1 cellular context compared by ENCODE assay signal in the genomic region with DNA sequence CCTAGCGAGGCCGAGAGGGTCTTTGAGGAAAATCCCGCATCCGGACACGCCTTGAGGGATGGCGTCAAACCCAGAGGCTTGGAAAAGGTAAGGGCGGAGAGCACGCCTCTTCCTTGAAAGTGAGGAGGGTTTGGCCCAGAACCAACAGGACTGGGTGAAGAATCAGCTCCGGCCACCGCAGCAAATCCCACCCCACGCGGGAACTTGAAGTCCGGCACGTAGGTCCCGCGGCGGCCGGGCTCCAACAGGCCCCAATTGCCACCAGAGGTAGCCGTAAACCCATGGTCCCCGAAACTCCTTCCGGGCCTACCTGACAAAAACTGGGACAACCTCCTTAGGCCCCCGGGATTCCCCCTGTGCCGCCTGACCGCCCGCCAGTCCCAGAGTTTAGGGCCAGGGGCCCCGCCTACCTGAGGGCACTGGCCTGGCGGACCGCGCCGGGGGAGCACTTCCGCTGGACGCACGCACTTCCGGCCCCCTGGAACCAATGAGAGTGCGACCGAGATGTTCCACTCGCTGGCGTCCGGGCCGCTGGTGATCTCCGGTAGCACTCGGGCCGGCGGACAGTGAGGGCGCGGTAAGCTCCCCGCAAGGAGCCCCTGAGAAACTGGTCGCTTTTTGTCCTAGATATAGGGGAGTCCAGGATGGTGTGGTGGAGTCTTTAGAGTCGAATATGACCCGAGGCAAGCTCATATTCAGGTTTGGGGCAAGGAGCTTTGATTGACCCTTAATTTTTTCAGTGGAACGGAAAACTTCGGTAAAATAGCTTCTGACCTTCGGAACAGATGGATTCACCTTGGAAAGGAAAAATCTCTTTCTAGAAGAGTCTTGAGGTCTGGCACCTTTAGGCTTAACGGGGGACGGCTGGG.
TF ChIP-seq lines count a peak whose summit lies in the region.

LZIC (minus strand) TSS at position 453 of the 869 bp plus-strand sequence. CDS start 6,772 bp downstream, outside the sequence.
NMNAT1 (plus strand) TSS at position 537 of the 869 bp plus-strand sequence. CDS start 28,599 bp downstream, outside the sequence.

TF ChIP-seq in HepG2, 621 proteins besides CTCF, POLR2A, EP300 and RAD21 (continued from another document and continues in another):
- TF ChIP-seq SRSF4 (IDR thresholded peaks at IDR 0.05; ENCODE audit: low read depth, low read length, poor library complexity, severe bottlenecking): no peak
- TF ChIP-seq ZNF335 (CRISPR knock-in tag; IDR thresholded peaks at IDR 0.05): peak; percentile 87
- peak; percentile 75; the same call in 1 of the 2 replicates for TF ChIP-seq ZNF33A (CRISPR knock-in tag; IDR thresholded peaks at IDR 0.05; ENCODE audit: borderline replicate concordance)
- no peak for TF ChIP-seq ZNF207 (IDR thresholded peaks at IDR 0.05; ENCODE audit: borderline replicate concordance)
- peak; percentile 60; the same call in 1 of the 2 replicates for TF ChIP-seq ZNF550 (CRISPR knock-in tag; IDR thresholded peaks at IDR 0.05; ENCODE audit: borderline replicate concordance)
- TF ChIP-seq, protein P1, sequence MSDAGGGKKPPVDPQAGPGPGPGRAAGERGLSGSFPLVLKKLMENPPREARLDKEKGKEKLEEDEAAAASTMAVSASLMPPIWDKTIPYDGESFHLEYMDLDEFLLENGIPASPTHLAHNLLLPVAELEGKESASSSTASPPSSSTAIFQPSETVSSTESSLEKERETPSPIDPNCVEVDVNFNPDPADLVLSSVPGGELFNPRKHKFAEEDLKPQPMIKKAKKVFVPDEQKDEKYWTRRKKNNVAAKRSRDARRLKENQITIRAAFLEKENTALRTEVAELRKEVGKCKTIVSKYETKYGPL (CRISPR knock-in tag; IDR thresholded peaks at IDR 0.05): no peak
- no peak for TF ChIP-seq ZNF367 (CRISPR knock-in tag; IDR thresholded peaks at IDR 0.05; ENCODE audit: borderline replicate concordance)
- no peak for TF ChIP-seq ZNF333 (CRISPR knock-in tag; IDR thresholded peaks at IDR 0.05; ENCODE audit: borderline replicate concordance)
- TF ChIP-seq TOE1 (CRISPR knock-in tag; IDR thresholded peaks at IDR 0.05): peak; percentile 91
- peak; percentile 95 for TF ChIP-seq PHF8 (CRISPR knock-in tag; IDR thresholded peaks at IDR 0.05)
- TF ChIP-seq RBAK (CRISPR knock-in tag; IDR thresholded peaks at IDR 0.05): no peak
- TF ChIP-seq ZNF230 (CRISPR knock-in tag; IDR thresholded peaks at IDR 0.05): peak; percentile 64; the same call in 1 of the 2 replicates
- no peak for TF ChIP-seq ZNF547 (CRISPR knock-in tag; IDR thresholded peaks at IDR 0.05)
- TF ChIP-seq ZSCAN20 (CRISPR knock-in tag; IDR thresholded peaks at IDR 0.05; ENCODE audit: borderline replicate concordance): peak; percentile 37; the same call in 1 of the 2 replicates
- TF ChIP-seq, protein P2, sequence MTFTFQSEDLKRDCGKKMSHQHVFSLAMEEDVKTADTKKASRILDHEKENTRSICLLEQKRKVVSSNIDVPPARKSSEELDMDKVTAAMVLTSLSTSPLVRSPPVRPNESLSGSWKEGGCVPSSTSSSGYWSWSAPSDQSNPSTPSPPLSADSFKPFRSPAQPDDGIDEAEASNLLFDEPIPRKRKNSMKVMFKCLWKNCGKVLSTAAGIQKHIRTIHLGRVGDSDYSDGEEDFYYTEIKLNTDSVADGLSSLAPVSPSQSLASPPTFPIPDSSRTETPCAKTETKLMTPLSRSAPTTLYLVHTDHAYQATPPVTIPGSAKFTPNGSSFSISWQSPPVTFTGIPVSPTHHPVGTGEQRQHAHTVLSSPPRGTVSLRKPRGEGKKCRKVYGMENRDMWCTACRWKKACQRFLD (CRISPR knock-in tag; IDR thresholded peaks at IDR 0.05; ENCODE audit: borderline replicate concordance): peak; percentile 86; the same call in 1 of the 2 replicates
- TF ChIP-seq KAT7 (CRISPR knock-in tag; IDR thresholded peaks at IDR 0.05; ENCODE audit: borderline replicate concordance): peak; percentile 96; the same call in 1 of the 2 replicates
- peak; percentile 73 for TF ChIP-seq MIXL1 (CRISPR knock-in tag; IDR thresholded peaks at IDR 0.05)
- TF ChIP-seq, protein P3, sequence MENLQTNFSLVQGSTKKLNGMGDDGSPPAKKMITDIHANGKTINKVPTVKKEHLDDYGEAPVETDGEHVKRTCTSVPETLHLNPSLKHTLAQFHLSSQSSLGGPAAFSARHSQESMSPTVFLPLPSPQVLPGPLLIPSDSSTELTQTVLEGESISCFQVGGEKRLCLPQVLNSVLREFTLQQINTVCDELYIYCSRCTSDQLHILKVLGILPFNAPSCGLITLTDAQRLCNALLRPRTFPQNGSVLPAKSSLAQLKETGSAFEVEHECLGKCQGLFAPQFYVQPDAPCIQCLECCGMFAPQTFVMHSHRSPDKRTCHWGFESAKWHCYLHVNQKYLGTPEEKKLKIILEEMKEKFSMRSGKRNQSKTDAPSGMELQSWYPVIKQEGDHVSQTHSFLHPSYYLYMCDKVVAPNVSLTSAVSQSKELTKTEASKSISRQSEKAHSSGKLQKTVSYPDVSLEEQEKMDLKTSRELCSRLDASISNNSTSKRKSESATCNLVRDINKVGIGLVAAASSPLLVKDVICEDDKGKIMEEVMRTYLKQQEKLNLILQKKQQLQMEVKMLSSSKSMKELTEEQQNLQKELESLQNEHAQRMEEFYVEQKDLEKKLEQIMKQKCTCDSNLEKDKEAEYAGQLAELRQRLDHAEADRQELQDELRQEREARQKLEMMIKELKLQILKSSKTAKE (CRISPR knock-in tag; IDR thresholded peaks at IDR 0.05; ENCODE audit: borderline replicate concordance): no peak
- no peak for TF ChIP-seq REXO4 (CRISPR knock-in tag; IDR thresholded peaks at IDR 0.05; ENCODE audit: borderline replicate concordance)
- TF ChIP-seq, protein P4, sequence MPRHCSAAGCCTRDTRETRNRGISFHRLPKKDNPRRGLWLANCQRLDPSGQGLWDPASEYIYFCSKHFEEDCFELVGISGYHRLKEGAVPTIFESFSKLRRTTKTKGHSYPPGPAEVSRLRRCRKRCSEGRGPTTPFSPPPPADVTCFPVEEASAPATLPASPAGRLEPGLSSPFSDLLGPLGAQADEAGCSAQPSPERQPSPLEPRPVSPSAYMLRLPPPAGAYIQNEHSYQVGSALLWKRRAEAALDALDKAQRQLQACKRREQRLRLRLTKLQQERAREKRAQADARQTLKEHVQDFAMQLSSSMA (CRISPR knock-in tag; IDR thresholded peaks at IDR 0.05): peak; percentile 56; the same call in 1 of the 2 replicates
- peak; percentile 87; the same call in 1 of the 2 replicates for TF ChIP-seq ZSCAN21 (CRISPR knock-in tag; IDR thresholded peaks at IDR 0.05; ENCODE audit: borderline replicate concordance)
- TF ChIP-seq, protein P5, sequence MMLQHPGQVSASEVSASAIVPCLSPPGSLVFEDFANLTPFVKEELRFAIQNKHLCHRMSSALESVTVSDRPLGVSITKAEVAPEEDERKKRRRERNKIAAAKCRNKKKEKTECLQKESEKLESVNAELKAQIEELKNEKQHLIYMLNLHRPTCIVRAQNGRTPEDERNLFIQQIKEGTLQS (CRISPR knock-in tag; IDR thresholded peaks at IDR 0.05): peak; percentile 36; the same call in 1 of the 2 replicates
- peak; percentile 80 for TF ChIP-seq HIVEP1 (CRISPR knock-in tag; IDR thresholded peaks at IDR 0.05)
- TF ChIP-seq MEF2D (CRISPR knock-in tag; IDR thresholded peaks at IDR 0.05): peak; percentile 76
- TF ChIP-seq ZNF121 (CRISPR knock-in tag; IDR thresholded peaks at IDR 0.05): peak; percentile 78; the same call in 1 of the 2 replicates
- TF ChIP-seq ZNF530 (CRISPR knock-in tag; IDR thresholded peaks at IDR 0.05; ENCODE audit: low read depth): no peak
- TF ChIP-seq PTBP1 (IDR thresholded peaks at IDR 0.05; ENCODE audit: low read depth, low read length, poor library complexity, severe bottlenecking): no peak
- peak; percentile 85; the same call in 1 of the 2 replicates for TF ChIP-seq ZNF275 (CRISPR knock-in tag; IDR thresholded peaks at IDR 0.05; ENCODE audit: borderline replicate concordance)
- TF ChIP-seq ZNF329 (CRISPR knock-in tag; IDR thresholded peaks at IDR 0.05; ENCODE audit: low read depth): no peak
- TF ChIP-seq ZFYVE20 (CRISPR knock-in tag; IDR thresholded peaks at IDR 0.05; ENCODE audit: borderline replicate concordance, low read depth): no peak
- TF ChIP-seq STAG1 (CRISPR knock-in tag; IDR thresholded peaks at IDR 0.05): peak; percentile 19; the same call in 1 of the 2 replicates
- no peak for TF ChIP-seq ZNF703 (CRISPR knock-in tag; IDR thresholded peaks at IDR 0.05; ENCODE audit: borderline replicate concordance)
- TF ChIP-seq, protein P6, sequence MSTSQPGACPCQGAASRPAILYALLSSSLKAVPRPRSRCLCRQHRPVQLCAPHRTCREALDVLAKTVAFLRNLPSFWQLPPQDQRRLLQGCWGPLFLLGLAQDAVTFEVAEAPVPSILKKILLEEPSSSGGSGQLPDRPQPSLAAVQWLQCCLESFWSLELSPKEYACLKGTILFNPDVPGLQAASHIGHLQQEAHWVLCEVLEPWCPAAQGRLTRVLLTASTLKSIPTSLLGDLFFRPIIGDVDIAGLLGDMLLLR (CRISPR knock-in tag; IDR thresholded peaks at IDR 0.05): 0 out of 2 replicates have a peak, but pooled peaks have one; percentile 37
- peak; percentile 97 for TF ChIP-seq POGK (CRISPR knock-in tag; conservative IDR thresholded peaks at IDR 0.05)
- 0 out of 2 replicates have a peak, but pooled peaks have one; percentile 35 for TF ChIP-seq ZNF318 (CRISPR knock-in tag; IDR thresholded peaks at IDR 0.05)
- no peak for TF ChIP-seq ZNF225 (CRISPR knock-in tag; IDR thresholded peaks at IDR 0.05)
- TF ChIP-seq MTF1 (CRISPR knock-in tag; IDR thresholded peaks at IDR 0.05): 0 out of 2 replicates have a peak, but pooled peaks have one; percentile 36
- TF ChIP-seq SP2 (CRISPR knock-in tag; IDR thresholded peaks at IDR 0.05): peak; percentile 82
- TF ChIP-seq KLF13 (CRISPR knock-in tag; IDR thresholded peaks at IDR 0.05): peak; percentile 75; the same call in 1 of the 2 replicates
- no peak for TF ChIP-seq TCF12 (IDR thresholded peaks at IDR 0.05)
- TF ChIP-seq TCF12 (CRISPR knock-in tag; IDR thresholded peaks at IDR 0.05): 0 out of 2 replicates have a peak, but pooled peaks have one; percentile 32
- peak; percentile 63; the same call in 1 of the 2 replicates for TF ChIP-seq HOXD1 (CRISPR knock-in tag; IDR thresholded peaks at IDR 0.05)
